8 cellular contexts compared by ENCODE assay signal in the genomic region with DNA sequence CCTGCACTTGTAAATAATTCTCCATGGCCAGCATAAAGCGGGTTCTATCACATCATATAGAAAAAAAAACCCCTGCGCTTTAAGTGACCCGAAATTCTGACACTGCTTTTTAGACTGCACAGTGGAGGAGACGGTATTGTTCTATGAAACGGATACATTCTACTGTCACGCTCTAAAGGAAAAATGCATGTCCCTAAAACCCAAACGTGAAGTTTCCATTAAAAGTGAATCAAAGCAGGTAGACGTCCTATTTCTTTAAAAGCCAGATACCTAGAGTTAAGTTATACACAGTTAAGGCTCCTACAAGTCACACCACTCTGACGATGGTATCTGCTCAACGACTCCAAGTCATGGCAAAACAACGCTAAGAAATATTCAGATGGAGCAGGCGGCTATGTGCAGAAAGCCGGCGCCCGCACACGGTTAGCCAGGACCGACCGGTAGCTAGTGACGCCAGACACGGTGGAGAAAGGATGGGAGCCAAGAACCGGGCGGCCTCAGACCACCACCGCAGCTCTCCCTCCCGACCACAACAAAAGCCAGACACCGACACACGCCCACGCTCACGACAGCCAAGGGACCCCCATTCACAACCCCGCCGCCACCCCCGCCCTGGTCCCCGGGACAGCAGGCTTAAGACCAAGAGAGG. TPM values are rescaled to one million over a fixed set of nuclear protein-coding genes. Genes with fewer than 3 reads are reported as not detected.
DNase-seq lines count a peak whose midpoint lies in the region; ATAC-seq and TF ChIP-seq lines count a peak whose summit lies in the region.

No MANE protein-coding gene starts in this region.

- H3K9me3 ChIP-seq in CD8-positive, alpha-beta memory T cell (ENCODE audit: low read length): no peaks in the 10 kb centered on the region
- no peaks in the 10 kb centered on the region for H3K9me3 ChIP-seq in IMR-90 (ENCODE audit: control insufficient read depth, insufficient read depth, low read length)

- H3K79me1 ChIP-seq in IMR-90 (ENCODE audit: low read depth in 1 of 2, low read length in 2 of 2): peaks cover 12 to 36% of the 10 kb centered on the region in 2 experiments

- TF ChIP-seq POLR2A in IMR-90 (IDR thresholded peaks at IDR 0.05; ENCODE audit: low read depth, low read length): no peak

- H3K27ac Mint-ChIP-seq in CD8-positive, alpha-beta memory T cell: peak overlapping the region; percentile 97 to 99 (median 98)
- peak overlapping the region; percentile 94 for H3K27ac Mint-ChIP-seq in activated CD8-positive, alpha-beta T cell treated with anti-CD3 and anti-CD28 coated beads for 36 hours
- peak overlapping the region; percentile 97 for H3K27ac Mint-ChIP-seq in osteocyte (ENCODE audit: unreplicated experiment)

- H3K27ac ChIP-seq in CD8-positive, alpha-beta memory T cell (ENCODE audit: low read depth, low read length): peak overlapping the region; percentile 97
- peak overlapping the region; percentile 94 for H3K27ac ChIP-seq in IMR-90 (ENCODE audit: insufficient read depth, low read length)
- H3K27ac ChIP-seq in foreskin keratinocyte: peak overlapping the region; percentile 99

- H3K56ac ChIP-seq in IMR-90 (ENCODE audit: extremely low read depth, insufficient read depth, low read length): peak overlapping the region; percentile 70; the same call in 1 of the 2 replicates

- H3K9me3 Mint-ChIP-seq in CD8-positive, alpha-beta memory T cell: no peaks in the 10 kb centered on the region
- no peaks in the 10 kb centered on the region for H3K9me3 Mint-ChIP-seq in activated CD8-positive, alpha-beta T cell treated with anti-CD3 and anti-CD28 coated beads for 36 hours
- H3K9me3 Mint-ChIP-seq in osteocyte (ENCODE audit: unreplicated experiment): no peaks in the 10 kb centered on the region

- H4K91ac ChIP-seq in IMR-90 (ENCODE audit: insufficient read depth, low read depth, low read length): no peak overlapping the region

- BruUV-seq in IMR-90 (replicated peaks; lab: Mats Ljungman, UMichigan): TSS peak; percentile 64

- H2BK5ac ChIP-seq in IMR-90 (ENCODE audit: low read depth, low read length, poor library complexity, severe bottlenecking): peak overlapping the region; percentile 90

- H3K23ac ChIP-seq in IMR-90 (ENCODE audit: low read depth, low read length): peak overlapping the region; percentile 57; the same call in 1 of the 2 replicates

- peaks cover 34 to 48% (median 46%) of the 10 kb centered on the region in 3 donors for H3K4me1 Mint-ChIP-seq in CD8-positive, alpha-beta memory T cell
- H3K4me1 Mint-ChIP-seq in activated CD8-positive, alpha-beta T cell treated with anti-CD3 and anti-CD28 coated beads for 36 hours (ENCODE audit: low read depth): peaks cover 32% of the 10 kb centered on the region
- peaks cover 28% of the 10 kb centered on the region for H3K4me1 Mint-ChIP-seq in osteocyte (ENCODE audit: unreplicated experiment)

- peak overlapping the region; percentile 23; the same call in 1 of the 2 replicates for H2AK5ac ChIP-seq in IMR-90 (ENCODE audit: low read depth, low read length)

- H4K5ac ChIP-seq in IMR-90 (ENCODE audit: low read depth, low read length): peak overlapping the region; percentile 2; the same call in 1 of the 2 replicates

- in situ Hi-C loops in IMR-90 (cut with MboI; ENCODE audit: low sequenced_read_pairs): no loop called here

- peak overlapping the region; percentile 95 for H3K4ac ChIP-seq in IMR-90 (ENCODE audit: low read depth, low read length)

- CTCF ChIA-PET in CD8-positive, alpha-beta memory T cell (lab: Charles Lee): interaction anchor here (0.8 to 2.7 kb wide), 6 partner anchors 14 to 144 kb away, joined by 3 to 11 read pairs (median 4); no protein-coding TSS in a partner anchor
- CTCF ChIA-PET in IMR-90 (lab: Yijun Ruan, JAX): interaction anchor here (1.7 kb wide), 1 partner anchor 411 kb away, joined by 5 read pairs; no protein-coding TSS in a partner anchor
- CTCF ChIA-PET in activated CD8-positive, alpha-beta T cell treated with anti-CD3 and anti-CD28 coated beads for 36 hours (lab: Charles Lee): interaction anchor here (1.0 to 3.1 kb wide), 4 partner anchors 17 to 136 kb away, joined by 3 to 15 read pairs (median 6); no protein-coding TSS in a partner anchor

- H2BK15ac ChIP-seq in IMR-90 (ENCODE audit: low read depth, low read length): no peak overlapping the region

- H3K36me3 Mint-ChIP-seq in CD8-positive, alpha-beta memory T cell: peaks cover 9 to 42% (median 9%) of the 10 kb centered on the region in 3 donors
- H3K36me3 Mint-ChIP-seq in activated CD8-positive, alpha-beta T cell treated with anti-CD3 and anti-CD28 coated beads for 36 hours (ENCODE audit: low read depth): peaks cover 24% of the 10 kb centered on the region
- H3K36me3 Mint-ChIP-seq in osteocyte (ENCODE audit: unreplicated experiment): peaks cover 20% of the 10 kb centered on the region

- peak overlapping the region; percentile 84 for H3K4me2 ChIP-seq in IMR-90 (ENCODE audit: low read depth, low read length)

- DNase-seq in CD8-positive, alpha-beta memory T cell: peak in 3 of 5 donors; percentile 42 to 75 (median 62)
- DNase-seq in IMR-90 (peak; percentile 25), foreskin keratinocyte (peak in 1 of 2 donors; percentile 18), osteocyte (ENCODE audit: extremely low spot score, unreplicated experiment) (no peak), globus pallidus (ENCODE audit: low spot score) (no peak), dedifferentiated amniotic fluid mesenchymal stem cell (ENCODE audit: extremely low spot score) (no peak)
- DNase-seq in activated CD8-positive, alpha-beta T cell treated with anti-CD3 and anti-CD28 coated beads for 36 hours: no peak

- H2AK9ac ChIP-seq in IMR-90 (replicated peaks; ENCODE audit: low read depth, low read length, poor library complexity): peak overlapping the region; percentile 98

- WGBS in IMR-90 (ENCODE audit: extremely low coverage in 2 of 2, insufficient read length in 1 of 2), 2 experiments: 0% methylated on average over 12 of the region's 32 CpGs; no CpG with 5 or more reads in 1 of the 2 experiments

- peaks cover 49% of the 10 kb centered on the region for H4K20me1 ChIP-seq in IMR-90 (ENCODE audit: insufficient read depth, low read length)

- dilution Hi-C loops in IMR-90 (cut with HindIII; ENCODE audit: low sequenced_read_pairs, unreplicated experiment): no loop called here

- peak overlapping the region; percentile 77 for H3K14ac ChIP-seq in IMR-90 (replicated peaks; ENCODE audit: low read depth, low read length)

- peak; percentile 3 for ATAC-seq in GM19452 (IDR thresholded peaks at IDR 0.05; ENCODE audit: unreplicated experiment)
- ATAC-seq in IMR-90 (ENCODE audit: low read depth): peak; percentile 6
- peak; percentile 17 for ATAC-seq in activated CD8-positive, alpha-beta T cell treated with anti-CD3 and anti-CD28 coated beads for 36 hours
- peak; percentile 13 for ATAC-seq in foreskin keratinocyte

- no peak overlapping the region for H2BK120ac ChIP-seq in IMR-90 (ENCODE audit: low read depth, low read length)

- TF ChIP-seq CTCF in IMR-90 (conservative IDR thresholded peaks at IDR 0.05; ENCODE audit: low read depth, low read length) (no peak), foreskin keratinocyte (conservative IDR thresholded peaks at IDR 0.05) (no peak), osteocyte (IDR thresholded peaks at IDR 0.05) (no peak)
- no peak for TF ChIP-seq CTCF in activated CD8-positive, alpha-beta T cell treated with anti-CD3 and anti-CD28 coated beads for 36 hours (IDR thresholded peaks at IDR 0.05)

- POLR2A ChIA-PET in CD8-positive, alpha-beta memory T cell (lab: Charles Lee): interaction anchor here (0.6 to 2.9 kb wide), 14 partner anchors 12 to 350 kb away, joined by 3 to 41 read pairs (median 4); partner anchors contain the start of genes PPP2CA, UBE2B and VDAC1
- POLR2A ChIA-PET in IMR-90 (lab: Charles Lee; ENCODE audit: unreplicated experiment): no interaction called here
- POLR2A ChIA-PET in activated CD8-positive, alpha-beta T cell treated with anti-CD3 and anti-CD28 coated beads for 36 hours (lab: Charles Lee): interaction anchor here (0.6 to 4.0 kb wide), 34 partner anchors 7 to 687 kb away, joined by 3 to 43 read pairs (median 4); partner anchors contain the start of genes C5orf15, PPP2CA, SAR1B and VDAC1

- no peaks in the 10 kb centered on the region for H3K27me3 ChIP-seq in CD8-positive, alpha-beta memory T cell (ENCODE audit: insufficient read depth, low read length, poor library complexity, severe bottlenecking)
- no peaks in the 10 kb centered on the region for H3K27me3 ChIP-seq in IMR-90 (ENCODE audit: control insufficient read depth, insufficient read depth, low read length)
- H3K27me3 ChIP-seq in foreskin keratinocyte: no peaks in the 10 kb centered on the region

- peaks cover 0 to 1% of the 10 kb centered on the region in 2 donors for H3K27me3 Mint-ChIP-seq in CD8-positive, alpha-beta memory T cell
- no peaks in the 10 kb centered on the region for H3K27me3 Mint-ChIP-seq in activated CD8-positive, alpha-beta T cell treated with anti-CD3 and anti-CD28 coated beads for 36 hours
- H3K27me3 Mint-ChIP-seq in osteocyte (ENCODE audit: unreplicated experiment): peaks cover 5% of the 10 kb centered on the region

- peaks cover 16% of the 10 kb centered on the region for H3K36me3 ChIP-seq in CD8-positive, alpha-beta memory T cell (ENCODE audit: insufficient read depth, low read length)
- H3K36me3 ChIP-seq in IMR-90 (ENCODE audit: control insufficient read depth, insufficient read depth, low read length): peaks cover 16% of the 10 kb centered on the region

- H3K9me1 ChIP-seq in IMR-90 (ENCODE audit: insufficient read depth, low read length): peaks cover 8% of the 10 kb centered on the region; the same call in 1 of the 2 replicates

- H2AFZ ChIP-seq in IMR-90 (replicated peaks; ENCODE audit: low read length, poor library complexity): peak overlapping the region; percentile 98

- peak overlapping the region; percentile 95 for H3K9ac ChIP-seq in IMR-90 (ENCODE audit: low read depth, low read length)

- H4K8ac ChIP-seq in IMR-90 (ENCODE audit: low read depth in 2 of 2, low read length in 2 of 2): no peak overlapping the region

- intact Hi-C loops in IMR-90 (cut with micrococcal nuclease): loop anchor here (1.0 to 2.0 kb wide), 2 partner anchors 49 to 137 kb away; no protein-coding TSS in a partner anchor
- intact Hi-C loops in activated CD8-positive, alpha-beta T cell treated with anti-CD3 and anti-CD28 coated beads for 36 hours (cut with micrococcal nuclease): no loop called here

- H3K18ac ChIP-seq in IMR-90 (ENCODE audit: low read depth, low read length): 0 out of 2 replicates have a peak overlapping the region, but pooled peaks have one; percentile 10

- H2BK20ac ChIP-seq in IMR-90 (ENCODE audit: low read depth, low read length): no peak overlapping the region

- peak overlapping the region; percentile 86 for H3K4me3 ChIP-seq in CD8-positive, alpha-beta memory T cell (ENCODE audit: low read length)
- H3K4me3 ChIP-seq in IMR-90 (ENCODE audit: insufficient read depth, low read depth, low read length): peak overlapping the region; percentile 92

- peak overlapping the region; percentile 97 to 100 (median 98) for H3K4me3 Mint-ChIP-seq in CD8-positive, alpha-beta memory T cell
- H3K4me3 Mint-ChIP-seq in activated CD8-positive, alpha-beta T cell treated with anti-CD3 and anti-CD28 coated beads for 36 hours: peak overlapping the region; percentile 82
- peak overlapping the region; percentile 91 for H3K4me3 Mint-ChIP-seq in osteocyte (ENCODE audit: unreplicated experiment)

- peaks cover 26% of the 10 kb centered on the region for H3K4me1 ChIP-seq in CD8-positive, alpha-beta memory T cell (ENCODE audit: insufficient read depth, low read length)
- H3K4me1 ChIP-seq in IMR-90 (ENCODE audit: control insufficient read depth, insufficient read depth, low read length) (no peaks in the 10 kb centered on the region; the same call in 1 of the 2 replicates), foreskin keratinocyte (peaks cover 17% of the 10 kb centered on the region)

- no peak for TF ChIP-seq RAD21 in IMR-90 (IDR thresholded peaks at IDR 0.05; ENCODE audit: low read length)

RNA-seq across cellular contexts. Expression of gene SKP1, which starts 0.8 kb away (rescaled TPM):
- 100 to 1,000 TPM; 264 to 280 TPM for total RNA-seq in CD8-positive, alpha-beta memory T cell
- 1,187 TPM for polyA plus RNA-seq in CD8-positive, alpha-beta memory T cell
- 206 and 360 TPM in 2 replicates for total RNA-seq in IMR-90 (2012; rRNA removed)
- 512 and 618 TPM in 2 replicates for polyA plus RNA-seq in IMR-90 (2012; rRNA removed)
- polyA plus RNA-seq in IMR-90 (2012; cell fraction: cytosol; rRNA removed): 90.2 and 168 TPM in 2 replicates
- polyA plus RNA-seq in IMR-90 (2012; cell fraction: nucleus; rRNA removed; ENCODE audit: low replicate concordance): 18.3 and 186 TPM in 2 replicates
- total RNA-seq in activated CD8-positive, alpha-beta T cell treated with anti-CD3 and anti-CD28 coated beads for 36 hours: 100 to 1,000 TPM; 235 to 242 TPM
- total RNA-seq in foreskin keratinocyte: 413 and 426 TPM in 2 replicates
- 510 and 553 TPM in 2 replicates for polyA plus RNA-seq in foreskin keratinocyte
- 320 and 333 TPM in 2 replicates for total RNA-seq in osteocyte

RNA-seq across cellular contexts. Expression of gene PPP2CA, which starts 49.9 kb away (rescaled TPM):
- 100 to 1,000 TPM; 189 to 210 TPM for total RNA-seq in CD8-positive, alpha-beta memory T cell
- polyA plus RNA-seq in CD8-positive, alpha-beta memory T cell: 232 TPM
- total RNA-seq in IMR-90 (2012; rRNA removed) (70.6 and 191 TPM in 2 replicates), foreskin keratinocyte (141 and 149 TPM in 2 replicates), osteocyte (108 and 117 TPM in 2 replicates)
- polyA plus RNA-seq in IMR-90 (2012; rRNA removed) (53.9 and 73.6 TPM in 2 replicates), foreskin keratinocyte (89.8 and 114 TPM in 2 replicates)
- 132 and 188 TPM in 2 replicates for polyA plus RNA-seq in IMR-90 (2012; cell fraction: cytosol; rRNA removed)
- 79.4 and 83.1 TPM in 2 replicates for polyA plus RNA-seq in IMR-90 (2012; cell fraction: nucleus; rRNA removed; ENCODE audit: low replicate concordance)
- 100 to 1,000 TPM; 147 to 153 TPM for total RNA-seq in activated CD8-positive, alpha-beta T cell treated with anti-CD3 and anti-CD28 coated beads for 36 hours

Comparison
In these comparisons a context has a peak if more than half of its experiments do, and no peak if none do; other contexts are left out.
1. DNase-seq: peak in CD8-positive, alpha-beta memory T cell (3 of 5) and IMR-90 (single experiment); none in activated CD8-positive, alpha-beta T cell treated with anti-CD3 and anti-CD28 coated beads for 36 hours (single experiment), osteocyte (single experiment), globus pallidus (single experiment) and dedifferentiated amniotic fluid mesenchymal stem cell (single experiment).
2. Peak in every context shown above with its lines, with median percentiles within 50 percentile points of each other: H3K27ac ChIP-seq, H3K27ac Mint-ChIP-seq, H3K4me3 Mint-ChIP-seq and ATAC-seq.